Comparison of ENCODE assay signal across 1 cellular context in the genomic region with DNA sequence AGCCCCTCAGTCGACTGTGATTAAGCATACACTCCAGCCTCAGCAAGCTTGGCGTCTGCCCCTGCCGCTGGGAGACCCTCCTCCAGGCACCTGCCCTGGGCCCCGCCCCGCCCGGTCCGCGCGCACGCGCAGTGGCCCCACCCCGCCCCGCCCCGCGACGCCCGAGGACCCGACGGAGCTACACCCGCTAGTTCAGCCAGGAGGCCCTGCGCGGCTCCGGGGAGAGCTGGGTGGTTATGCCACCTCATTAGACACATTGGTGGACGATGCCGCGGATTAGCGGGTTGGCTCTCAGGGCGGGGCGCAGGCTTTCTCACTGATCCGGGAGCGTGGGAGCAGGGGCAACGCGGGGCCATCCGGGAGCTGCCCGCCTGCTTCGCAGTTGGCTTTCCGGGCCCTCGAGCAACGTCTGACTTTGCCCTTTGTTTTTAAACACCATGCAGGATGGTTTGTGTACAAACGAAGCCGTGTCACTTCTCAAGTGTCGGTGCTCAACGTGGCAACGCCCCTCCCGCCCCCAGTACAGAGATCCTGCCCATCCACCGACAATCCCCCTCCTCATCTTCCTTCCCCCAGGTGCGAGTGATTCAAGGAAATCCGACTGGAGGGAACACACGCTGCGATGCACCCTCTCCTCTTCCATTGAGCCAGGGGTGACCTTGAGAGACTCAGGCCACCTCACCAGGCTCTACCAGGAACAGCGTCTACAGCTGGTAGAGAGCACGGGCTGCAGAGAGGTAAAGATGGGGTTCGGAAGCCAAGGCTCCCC.
TF ChIP-seq lines count a peak whose summit lies in the region.

No MANE protein-coding gene starts in this region.

TF ChIP-seq in GM12878, 131 proteins besides CTCF, POLR2A, EP300 and RAD21 (continued from another document):
- TF ChIP-seq, protein P1, sequence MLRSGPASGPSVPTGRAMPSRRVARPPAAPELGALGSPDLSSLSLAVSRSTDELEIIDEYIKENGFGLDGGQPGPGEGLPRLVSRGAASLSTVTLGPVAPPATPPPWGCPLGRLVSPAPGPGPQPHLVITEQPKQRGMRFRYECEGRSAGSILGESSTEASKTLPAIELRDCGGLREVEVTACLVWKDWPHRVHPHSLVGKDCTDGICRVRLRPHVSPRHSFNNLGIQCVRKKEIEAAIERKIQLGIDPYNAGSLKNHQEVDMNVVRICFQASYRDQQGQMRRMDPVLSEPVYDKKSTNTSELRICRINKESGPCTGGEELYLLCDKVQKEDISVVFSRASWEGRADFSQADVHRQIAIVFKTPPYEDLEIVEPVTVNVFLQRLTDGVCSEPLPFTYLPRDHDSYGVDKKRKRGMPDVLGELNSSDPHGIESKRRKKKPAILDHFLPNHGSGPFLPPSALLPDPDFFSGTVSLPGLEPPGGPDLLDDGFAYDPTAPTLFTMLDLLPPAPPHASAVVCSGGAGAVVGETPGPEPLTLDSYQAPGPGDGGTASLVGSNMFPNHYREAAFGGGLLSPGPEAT (IDR thresholded peaks at IDR 0.05; ENCODE audit: low read depth), result no peak
- TF ChIP-seq EED (IDR thresholded peaks at IDR 0.05; ENCODE audit: low read depth) (no peak), BRCA1 (IDR thresholded peaks at IDR 0.05; ENCODE audit: low read depth, low read length) (no peak), BCL11A (IDR thresholded peaks at IDR 0.05; ENCODE audit: low read depth, low read length) (no peak)
- TF ChIP-seq, protein P2, sequence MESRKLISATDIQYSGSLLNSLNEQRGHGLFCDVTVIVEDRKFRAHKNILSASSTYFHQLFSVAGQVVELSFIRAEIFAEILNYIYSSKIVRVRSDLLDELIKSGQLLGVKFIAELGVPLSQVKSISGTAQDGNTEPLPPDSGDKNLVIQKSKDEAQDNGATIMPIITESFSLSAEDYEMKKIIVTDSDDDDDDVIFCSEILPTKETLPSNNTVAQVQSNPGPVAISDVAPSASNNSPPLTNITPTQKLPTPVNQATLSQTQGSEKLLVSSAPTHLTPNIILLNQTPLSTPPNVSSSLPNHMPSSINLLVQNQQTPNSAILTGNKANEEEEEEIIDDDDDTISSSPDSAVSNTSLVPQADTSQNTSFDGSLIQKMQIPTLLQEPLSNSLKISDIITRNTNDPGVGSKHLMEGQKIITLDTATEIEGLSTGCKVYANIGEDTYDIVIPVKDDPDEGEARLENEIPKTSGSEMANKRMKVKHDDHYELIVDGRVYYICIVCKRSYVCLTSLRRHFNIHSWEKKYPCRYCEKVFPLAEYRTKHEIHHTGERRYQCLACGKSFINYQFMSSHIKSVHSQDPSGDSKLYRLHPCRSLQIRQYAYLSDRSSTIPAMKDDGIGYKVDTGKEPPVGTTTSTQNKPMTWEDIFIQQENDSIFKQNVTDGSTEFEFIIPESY (IDR thresholded peaks at IDR 0.05), result no peak
